ENCODE assay signal across 7 cellular contexts in genomic region chr10:16816142-16816541, GRCh38. TPM values are rescaled to one million over a fixed set of nuclear protein-coding genes. Genes with fewer than 3 reads are reported as not detected.
DNase-seq lines count a peak whose midpoint lies in the region; ATAC-seq and TF ChIP-seq lines count a peak whose summit lies in the region.

No MANE protein-coding gene starts in this region.

- peaks cover 4% of the 10 kb centered on the region; the same call in 1 of the 3 replicates for H3K9me3 Mint-ChIP-seq in GM23338

- H3K4me3 Mint-ChIP-seq in GM23338, result peak overlapping the region; percentile 97

- intact Hi-C loops in sciatic nerve (cut with DNase I), result no loop called here

- no peak overlapping the region for H3K27ac ChIP-seq in GM23338 (ENCODE audit: low read depth)
- no peak overlapping the region for H3K27ac ChIP-seq in RWPE2 (ENCODE audit: poor library complexity, severe bottlenecking)
- no peak overlapping the region for H3K27ac ChIP-seq in smooth muscle cell (ENCODE audit: low read depth)

- H3K27me3 ChIP-seq in GM23338 (ENCODE audit: insufficient read depth) (no peaks in the 10 kb centered on the region), RWPE2 (ENCODE audit: insufficient read depth, poor library complexity, severe bottlenecking) (no peaks in the 10 kb centered on the region), smooth muscle cell (ENCODE audit: low read depth) (no peaks in the 10 kb centered on the region)

- 0 out of 4 replicates have a peak, but pooled peaks of 1 of the 2 experiments have one; percentile 6 for TF ChIP-seq CTCF in GM23338 (conservative IDR thresholded peaks at IDR 0.05; ENCODE audit: low read depth in 2 of 2)
- TF ChIP-seq CTCF in RWPE2 (IDR thresholded peaks at IDR 0.05; ENCODE audit: poor library complexity, severe bottlenecking), result no peak
- no peak for TF ChIP-seq CTCF in fibroblast of pulmonary artery (IDR thresholded peaks at IDR 0.05; ENCODE audit: low read length, missing control alignments)
- no peak for TF ChIP-seq CTCF in smooth muscle cell (IDR thresholded peaks at IDR 0.05; ENCODE audit: borderline replicate concordance, insufficient read depth, poor library complexity, severe bottlenecking)

- H3K4me1 Mint-ChIP-seq in GM23338, result peaks cover 11% of the 10 kb centered on the region

- H3K36me3 ChIP-seq in GM23338 (ENCODE audit: insufficient read depth) (no peaks in the 10 kb centered on the region), RWPE2 (ENCODE audit: low read depth) (no peaks in the 10 kb centered on the region), smooth muscle cell (ENCODE audit: low read depth) (no peaks in the 10 kb centered on the region)

- H4K20me1 ChIP-seq in GM23338 (replicated peaks; ENCODE audit: insufficient read depth) (peaks cover 9% of the 10 kb centered on the region; the same call in 1 of the 2 replicates), smooth muscle cell (ENCODE audit: low read depth) (peaks cover 9% of the 10 kb centered on the region)

- H2AFZ ChIP-seq in GM23338 (no peak overlapping the region), smooth muscle cell (ENCODE audit: low read depth) (no peak overlapping the region)

- ATAC-seq in GM23338 (no peak), RWPE2 (ENCODE audit: low read depth) (no peak), HG03025 (IDR thresholded peaks at IDR 0.05; ENCODE audit: low FRiP score, unreplicated experiment) (no peak), sciatic nerve (no peak)

- DNase-seq in GM23338 (ENCODE audit: low spot score), result no peak
- DNase-seq in RWPE2 (ENCODE audit: low spot score), result no peak
- no peak for DNase-seq in fibroblast of pulmonary artery (ENCODE audit: low read depth)
- DNase-seq in smooth muscle cell (lab: John Stamatoyannopoulos, UW; ENCODE audit: unreplicated experiment), result no peak
- DNase-seq in SIG-M5 treated with dmso at 0.1 percent for 504 hours (lab: John Stamatoyannopoulos, UW; ENCODE audit: unreplicated experiment), result no peak
- DNase-seq in sciatic nerve (ENCODE audit: low spot score), result no peak

- H3K4me1 ChIP-seq in GM23338 (ENCODE audit: insufficient read depth) (peaks cover 8% of the 10 kb centered on the region), RWPE2 (ENCODE audit: insufficient read depth, poor library complexity, severe bottlenecking) (peaks cover 11% of the 10 kb centered on the region), smooth muscle cell (ENCODE audit: low read depth) (peaks cover 8% of the 10 kb centered on the region)

- WGBS in smooth muscle cell (ENCODE audit: low lambda C conversion rate), result 75% methylated on average over 3 of the region's 3 CpGs

- H3F3A ChIP-seq in GM23338 (replicated peaks; ENCODE audit: low read depth), result no peaks in the 10 kb centered on the region
- peaks cover 9% of the 10 kb centered on the region for H3F3A ChIP-seq in smooth muscle cell (ENCODE audit: low read depth)

- no peaks in the 10 kb centered on the region for H3K9me2 ChIP-seq in GM23338 (ENCODE audit: insufficient read depth)

- peaks cover 2% of the 10 kb centered on the region; the same call in 1 of the 3 replicates for H3K36me3 Mint-ChIP-seq in GM23338 (ENCODE audit: low read depth)

- H3K27ac Mint-ChIP-seq in GM23338, result no peak overlapping the region

- H3K4me2 ChIP-seq in GM23338 (peak overlapping the region; percentile 86), smooth muscle cell (peak overlapping the region; percentile 93)

- H3K4me3 ChIP-seq in GM23338 (peak overlapping the region; percentile 66), RWPE2 (ENCODE audit: severe bottlenecking) (peak overlapping the region; percentile 67), fibroblast of pulmonary artery (replicated peaks; ENCODE audit: low read depth, low read length) (peak overlapping the region; percentile 87), smooth muscle cell (peak overlapping the region; percentile 67)

- H3K9me3 ChIP-seq in RWPE2 (ENCODE audit: severe bottlenecking) (no peaks in the 10 kb centered on the region), smooth muscle cell (replicated peaks; ENCODE audit: low read depth) (no peaks in the 10 kb centered on the region)

- H3K27me3 Mint-ChIP-seq in GM23338 (ENCODE audit: insufficient read depth, low read depth, poor library complexity), result peaks cover 7% of the 10 kb centered on the region

- peaks cover 57% of the 10 kb centered on the region for H3K79me2 ChIP-seq in GM23338 (replicated peaks; ENCODE audit: insufficient read depth)
- peaks cover 53% of the 10 kb centered on the region for H3K79me2 ChIP-seq in smooth muscle cell (ENCODE audit: low read depth)

- peak overlapping the region; percentile 36 for H3K9ac ChIP-seq in smooth muscle cell (ENCODE audit: low read depth)

TF ChIP-seq in GM23338, 12 proteins besides CTCF, POLR2A, EP300 and RAD21 (continues in another document):
- no peak for TF ChIP-seq REST (IDR thresholded peaks at IDR 0.05; ENCODE audit: unreplicated experiment)

RNA-seq across cellular contexts. Expression of gene RSU1, which starts 1.1 kb away (rescaled TPM):
- 62.7 and 67.5 TPM in 2 replicates for total RNA-seq in GM23338 (2014; rRNA removed; shearing (Covaris generic))
- polyA plus RNA-seq in GM23338 (2016; fragmentation: Nextera tagmentation; extraction: Ambion mirVana) (81.3 and 96.2 TPM in 2 replicates), smooth muscle cell (113 and 128 TPM in 2 replicates)
- total RNA-seq in smooth muscle cell (95.9 and 110 TPM in 2 replicates), sciatic nerve (83.6 TPM)
